ENCODE assay signal across 8 cellular contexts in the genomic region with DNA sequence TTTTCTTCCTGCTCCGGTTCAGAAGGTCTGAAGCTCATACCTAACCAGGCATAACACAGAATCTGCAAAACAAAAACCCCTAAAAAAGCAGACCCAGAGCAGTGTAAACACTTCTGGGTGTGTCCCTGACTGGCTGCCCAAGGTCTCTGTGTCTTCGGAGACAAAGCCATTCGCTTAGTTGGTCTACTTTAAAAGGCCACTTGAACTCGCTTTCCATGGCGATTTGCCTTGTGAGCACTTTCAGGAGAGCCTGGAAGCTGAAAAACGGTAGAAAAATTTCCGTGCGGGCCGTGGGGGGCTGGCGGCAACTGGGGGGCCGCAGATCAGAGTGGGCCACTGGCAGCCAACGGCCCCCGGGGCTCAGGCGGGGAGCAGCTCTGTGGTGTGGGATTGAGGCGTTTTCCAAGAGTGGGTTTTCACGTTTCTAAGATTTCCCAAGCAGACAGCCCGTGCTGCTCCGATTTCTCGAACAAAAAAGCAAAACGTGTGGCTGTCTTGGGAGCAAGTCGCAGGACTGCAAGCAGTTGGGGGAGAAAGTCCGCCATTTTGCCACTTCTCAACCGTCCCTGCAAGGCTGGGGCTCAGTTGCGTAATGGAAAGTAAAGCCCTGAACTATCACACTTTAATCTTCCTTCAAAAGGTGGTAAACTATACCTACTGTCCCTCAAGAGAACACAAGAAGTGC. TPM values are rescaled to one million over a fixed set of nuclear protein-coding genes. Genes with fewer than 3 reads are reported as not detected.
DNase-seq lines count a peak whose midpoint lies in the region; ATAC-seq and TF ChIP-seq lines count a peak whose summit lies in the region.

No MANE protein-coding gene starts in this region.

- no peak for TF ChIP-seq POLR2A in GM18505 (IDR thresholded peaks at IDR 0.05; ENCODE audit: borderline replicate concordance, extremely low read depth, insufficient read depth, insufficient read length)

- intact Hi-C loops in posterior vena cava (cut with DNase I): loop anchor here in 1 of 2 donors (2.0 kb wide), 1 partner anchor 75 kb away; the partner anchor contains the start of gene NEAT1

- DNase-seq in activated CD4-positive, CD25-positive, alpha-beta regulatory T cell treated with anti-CD3 and anti-CD28 coated beads, Interleukin-2, amount 50 U/mL, for 72 hours: peak; percentile 60
- DNase-seq in NOMO-1 treated with DMSO at 0.1 percent for 48 hours (lab: John Stamatoyannopoulos, UW; ENCODE audit: unreplicated experiment) (peak; percentile 67), foreskin melanocyte (peak; percentile 60), posterior vena cava (ENCODE audit: low spot score) (peak; percentile 81)
- peak; percentile 78 to 80 for DNase-seq in activated T-cell treated with anti-CD3 and anti-CD28 coated beads, Interleukin-2, amount 50 U/mL, for 48 hours

- no peak for ATAC-seq in activated CD4-positive, CD25-positive, alpha-beta regulatory T cell treated with anti-CD3 and anti-CD28 coated beads, Interleukin-2, amount 50 U/mL, for 24 hours
- no peak for ATAC-seq in GM18505 (IDR thresholded peaks at IDR 0.05; ENCODE audit: unreplicated experiment)
- no peak for ATAC-seq in GM21526 (IDR thresholded peaks at IDR 0.05; ENCODE audit: low FRiP score, unreplicated experiment)

RNA-seq across cellular contexts. Expression of gene MALAT1, which starts 0.7 kb away (rescaled TPM):
- 1,000 to 10,000 TPM; 9,235 to 9,828 TPM for total RNA-seq in posterior vena cava

RNA-seq across cellular contexts. Expression of gene SCYL1, which starts 26.7 kb away (rescaled TPM):
- total RNA-seq in posterior vena cava: 10 to 100 TPM; 66.3 to 74.3 TPM

RNA-seq across cellular contexts. Expression of gene LTBP3, which starts 60.0 kb away (rescaled TPM):
- total RNA-seq in posterior vena cava: 100 to 1,000 TPM; 127 to 196 TPM
